1 cellular context compared by ENCODE assay signal in genomic region chr20:44961868-44962267, GRCh38.
TF ChIP-seq lines count a peak whose summit lies in the region.

No MANE protein-coding gene starts in this region.

TF ChIP-seq in WTC11, 78 proteins besides CTCF, POLR2A, EP300 and RAD21 (continued from another document):
- TF ChIP-seq ARID4B (CRISPR knock-in tag; IDR thresholded peaks at IDR 0.05; ENCODE audit: borderline replicate concordance): no peak
- TF ChIP-seq ATF3 (CRISPR knock-in tag; conservative IDR thresholded peaks at IDR 0.05): no peak
- TF ChIP-seq ETV6 (CRISPR knock-in tag; IDR thresholded peaks at IDR 0.05): no peak
- TF ChIP-seq ZNF281 (CRISPR knock-in tag; IDR thresholded peaks at IDR 0.05): no peak
- TF ChIP-seq ZNF317 (CRISPR knock-in tag; IDR thresholded peaks at IDR 0.05; ENCODE audit: borderline replicate concordance, low read depth): no peak
- no peak for TF ChIP-seq ZNF512 (CRISPR knock-in tag; IDR thresholded peaks at IDR 0.05; ENCODE audit: borderline replicate concordance)
- TF ChIP-seq IRF1 (CRISPR knock-in tag; IDR thresholded peaks at IDR 0.05): no peak
- no peak for TF ChIP-seq HMGXB4 (CRISPR knock-in tag; IDR thresholded peaks at IDR 0.05)
- no peak for TF ChIP-seq ZNF416 (CRISPR knock-in tag; IDR thresholded peaks at IDR 0.05)
- no peak for TF ChIP-seq JAZF1 (CRISPR knock-in tag; IDR thresholded peaks at IDR 0.05)
- TF ChIP-seq NR1H2 (CRISPR knock-in tag; IDR thresholded peaks at IDR 0.05): no peak
- TF ChIP-seq SMAD4 (CRISPR knock-in tag; IDR thresholded peaks at IDR 0.05): no peak
- TF ChIP-seq OVOL2 (CRISPR knock-in tag; IDR thresholded peaks at IDR 0.05; ENCODE audit: borderline replicate concordance): no peak
- no peak for TF ChIP-seq NR3C1 (CRISPR knock-in tag; conservative IDR thresholded peaks at IDR 0.05; ENCODE audit: low read depth)
- no peak for TF ChIP-seq NFYB (CRISPR knock-in tag; conservative IDR thresholded peaks at IDR 0.05; ENCODE audit: low read depth)
